In the genomic region with DNA sequence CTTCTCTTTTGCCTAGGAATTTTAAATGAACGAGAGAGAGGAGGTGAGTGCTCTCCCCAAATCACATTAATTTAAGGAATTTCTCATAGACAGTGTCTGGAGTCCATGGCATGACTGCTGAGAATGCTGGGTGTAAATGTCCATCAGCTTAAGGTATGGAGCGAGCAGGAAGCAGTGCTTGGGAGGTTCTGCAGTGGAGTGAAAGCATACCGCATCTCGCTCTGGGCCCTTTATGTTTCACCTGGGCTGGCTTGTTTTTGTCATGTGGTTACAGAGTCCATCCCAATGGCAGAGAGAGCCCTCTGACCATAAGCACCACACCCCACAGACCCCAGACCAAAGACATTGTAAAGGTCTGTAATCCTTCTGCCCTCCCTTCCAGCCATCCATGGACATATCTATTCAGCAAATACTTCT, we compare ENCODE assay signal across 1 cellular context.
TF ChIP-seq lines count a peak whose summit lies in the region.

No MANE protein-coding gene starts in this region.

TF ChIP-seq in GM12878, 131 proteins besides CTCF, POLR2A, EP300 and RAD21 (continued from another document):
- TF ChIP-seq PRDM15 (CRISPR knock-in tag; IDR thresholded peaks at IDR 0.05) (no peak), RAD51 (IDR thresholded peaks at IDR 0.05) (0 out of 2 replicates have a peak, but pooled peaks have one; percentile 11), ZNF592 (IDR thresholded peaks at IDR 0.05) (no peak), POLR2AphosphoS2 (IDR thresholded peaks at IDR 0.05; ENCODE audit: low read depth, low read length) (no peak), JUNB (IDR thresholded peaks at IDR 0.05) (no peak), JUND (IDR thresholded peaks at IDR 0.05; ENCODE audit: low read depth, low read length) (no peak), TCF12 (IDR thresholded peaks at IDR 0.05; ENCODE audit: low read depth, low read length) (no peak), CBFB (IDR thresholded peaks at IDR 0.05; ENCODE audit: low read depth) (no peak), SPI1 (IDR thresholded peaks at IDR 0.05; ENCODE audit: borderline replicate concordance, insufficient read depth, low read depth, low read length) (no peak), SMARCA5 (IDR thresholded peaks at IDR 0.05) (no peak), ZNF217 (IDR thresholded peaks at IDR 0.05) (no peak), ZBTB33 (IDR thresholded peaks at IDR 0.05) (no peak), IKZF1 (conservative IDR thresholded peaks at IDR 0.05) (no peak), SMAD1 (IDR thresholded peaks at IDR 0.05; ENCODE audit: low read depth, partially characterized antibody) (peak; percentile 21), PAX5 (IDR thresholded peaks at IDR 0.05; ENCODE audit: borderline replicate concordance, low read depth, low read length) (no peak), USF2 (IDR thresholded peaks at IDR 0.05; ENCODE audit: borderline replicate concordance, low read depth, low read length) (no peak), TCF3 (IDR thresholded peaks at IDR 0.05; ENCODE audit: borderline replicate concordance, insufficient read depth, low read depth, low read length) (no peak), RFX5 (IDR thresholded peaks at IDR 0.05; ENCODE audit: low read depth, low read length) (no peak)
- TF ChIP-seq, protein P1, sequence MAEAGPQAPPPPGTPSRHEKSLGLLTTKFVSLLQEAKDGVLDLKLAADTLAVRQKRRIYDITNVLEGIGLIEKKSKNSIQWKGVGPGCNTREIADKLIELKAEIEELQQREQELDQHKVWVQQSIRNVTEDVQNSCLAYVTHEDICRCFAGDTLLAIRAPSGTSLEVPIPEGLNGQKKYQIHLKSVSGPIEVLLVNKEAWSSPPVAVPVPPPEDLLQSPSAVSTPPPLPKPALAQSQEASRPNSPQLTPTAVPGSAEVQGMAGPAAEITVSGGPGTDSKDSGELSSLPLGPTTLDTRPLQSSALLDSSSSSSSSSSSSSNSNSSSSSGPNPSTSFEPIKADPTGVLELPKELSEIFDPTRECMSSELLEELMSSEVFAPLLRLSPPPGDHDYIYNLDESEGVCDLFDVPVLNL (IDR thresholded peaks at IDR 0.05; ENCODE audit: low read depth, low read length): no peak
- TF ChIP-seq, protein P2, sequence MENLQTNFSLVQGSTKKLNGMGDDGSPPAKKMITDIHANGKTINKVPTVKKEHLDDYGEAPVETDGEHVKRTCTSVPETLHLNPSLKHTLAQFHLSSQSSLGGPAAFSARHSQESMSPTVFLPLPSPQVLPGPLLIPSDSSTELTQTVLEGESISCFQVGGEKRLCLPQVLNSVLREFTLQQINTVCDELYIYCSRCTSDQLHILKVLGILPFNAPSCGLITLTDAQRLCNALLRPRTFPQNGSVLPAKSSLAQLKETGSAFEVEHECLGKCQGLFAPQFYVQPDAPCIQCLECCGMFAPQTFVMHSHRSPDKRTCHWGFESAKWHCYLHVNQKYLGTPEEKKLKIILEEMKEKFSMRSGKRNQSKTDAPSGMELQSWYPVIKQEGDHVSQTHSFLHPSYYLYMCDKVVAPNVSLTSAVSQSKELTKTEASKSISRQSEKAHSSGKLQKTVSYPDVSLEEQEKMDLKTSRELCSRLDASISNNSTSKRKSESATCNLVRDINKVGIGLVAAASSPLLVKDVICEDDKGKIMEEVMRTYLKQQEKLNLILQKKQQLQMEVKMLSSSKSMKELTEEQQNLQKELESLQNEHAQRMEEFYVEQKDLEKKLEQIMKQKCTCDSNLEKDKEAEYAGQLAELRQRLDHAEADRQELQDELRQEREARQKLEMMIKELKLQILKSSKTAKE (IDR thresholded peaks at IDR 0.05; ENCODE audit: low read depth, poor library complexity, severe bottlenecking): no peak
- TF ChIP-seq, protein P3, sequence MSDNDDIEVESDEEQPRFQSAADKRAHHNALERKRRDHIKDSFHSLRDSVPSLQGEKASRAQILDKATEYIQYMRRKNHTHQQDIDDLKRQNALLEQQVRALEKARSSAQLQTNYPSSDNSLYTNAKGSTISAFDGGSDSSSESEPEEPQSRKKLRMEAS (IDR thresholded peaks at IDR 0.05; ENCODE audit: low read depth, low read length): no peak
- TF ChIP-seq, protein P4, sequence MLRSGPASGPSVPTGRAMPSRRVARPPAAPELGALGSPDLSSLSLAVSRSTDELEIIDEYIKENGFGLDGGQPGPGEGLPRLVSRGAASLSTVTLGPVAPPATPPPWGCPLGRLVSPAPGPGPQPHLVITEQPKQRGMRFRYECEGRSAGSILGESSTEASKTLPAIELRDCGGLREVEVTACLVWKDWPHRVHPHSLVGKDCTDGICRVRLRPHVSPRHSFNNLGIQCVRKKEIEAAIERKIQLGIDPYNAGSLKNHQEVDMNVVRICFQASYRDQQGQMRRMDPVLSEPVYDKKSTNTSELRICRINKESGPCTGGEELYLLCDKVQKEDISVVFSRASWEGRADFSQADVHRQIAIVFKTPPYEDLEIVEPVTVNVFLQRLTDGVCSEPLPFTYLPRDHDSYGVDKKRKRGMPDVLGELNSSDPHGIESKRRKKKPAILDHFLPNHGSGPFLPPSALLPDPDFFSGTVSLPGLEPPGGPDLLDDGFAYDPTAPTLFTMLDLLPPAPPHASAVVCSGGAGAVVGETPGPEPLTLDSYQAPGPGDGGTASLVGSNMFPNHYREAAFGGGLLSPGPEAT (IDR thresholded peaks at IDR 0.05; ENCODE audit: low read depth): peak; percentile 49; the same call in 1 of the 2 replicates
